Comparison of ENCODE assay signal across 13 cellular contexts in the genomic region with DNA sequence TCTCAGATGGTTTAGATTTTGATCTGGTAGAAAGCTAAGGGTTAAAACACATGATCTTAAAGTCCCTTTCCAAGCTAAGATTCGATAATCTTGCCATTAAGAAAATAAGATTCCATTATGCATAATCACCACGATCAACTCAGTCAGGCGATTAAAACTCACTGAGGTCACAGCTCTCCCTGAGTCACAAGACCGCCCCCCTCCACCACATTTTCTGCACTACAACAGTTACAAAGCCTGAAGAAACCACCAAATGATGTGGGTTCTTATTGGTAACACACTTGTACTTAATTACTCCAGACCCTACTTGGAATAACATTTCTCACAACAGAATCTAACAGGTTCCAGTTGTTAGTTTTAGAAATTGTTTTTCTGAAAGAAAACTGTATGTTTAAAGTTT.
DNase-seq lines count a peak whose midpoint lies in the region; ATAC-seq lines count a peak whose summit lies in the region.
"Had no signal": no experiment of that assay in that cellular context is flagged by ENCODE, and none has a peak within 500 bp of the region (broad histone marks: within the 10 kb centered on the region; RNA-seq: fewer than 3 reads in every experiment).

No MANE protein-coding gene starts in this region.

- no peak overlapping the region for H3K4me3 ChIP-seq in H7 (ENCODE audit: insufficient read depth, low read depth, low read length)
- H3K4me3 ChIP-seq: PC-9, uterus had no signal

- peak; percentile 17 for DNase-seq in activated T-cell treated with anti-CD3 and anti-CD28 coated beads for 24 hours (ENCODE audit: low read depth)
- DNase-seq in activated T-cell treated with anti-CD3 and anti-CD28 coated beads, Interleukin-2, amount 50 U/mL, for 24 hours = no peak
- no peak for DNase-seq in activated CD8-positive, alpha-beta memory T cell treated with anti-CD3 and anti-CD28 coated beads, Interleukin-2, amount 10 ng/mL, durations not matched to agents 7 days and 5 days
- peak; percentile 68 to 74 (median 73) for DNase-seq in immature natural killer cell
- DNase-seq in stimulated activated CD8-positive, alpha-beta memory T cell treated with anti-CD3 and anti-CD28 coated beads, Interleukin-7, amount 100 ng/mL, for 4 hours (ENCODE audit: low read depth in 2 of 2) = peak; percentile 48 to 56
- no peak for DNase-seq in NCI-H1092 treated with DMSO at 0.1 percent for 48 hours (lab: John Stamatoyannopoulos, UW)
- no peak for DNase-seq in H7
- DNase-seq: KG1, NCI-H2171 treated with DMSO at 0.1 percent for 48 hours, occipital lobe, uterus had no signal

- CTCF ChIA-PET in activated CD8-positive, alpha-beta memory T cell treated with anti-CD3 and anti-CD28 coated beads, Interleukin-2, amount 10 ng/mL, durations not matched to agents 7 days and 5 days (lab: Charles Lee) = interaction anchor here (1.0 kb wide), 1 partner anchor 24 kb away, joined by 3 read pairs; no protein-coding TSS in a partner anchor

- H3K27me3 Mint-ChIP-seq in activated T-cell treated with anti-CD3 and anti-CD28 coated beads, Interleukin-2, amount 50 U/mL, for 24 hours = peaks cover 11% of the 10 kb centered on the region
- H3K27me3 Mint-ChIP-seq in activated CD8-positive, alpha-beta memory T cell treated with anti-CD3 and anti-CD28 coated beads, Interleukin-2, amount 10 ng/mL, durations not matched to agents 7 days and 5 days = no peaks in the 10 kb centered on the region
- peaks cover 2 to 7% (median 3%) of the 10 kb centered on the region in 3 donors for H3K27me3 Mint-ChIP-seq in immature natural killer cell (ENCODE audit: low read depth in 3 of 3)

- peak; percentile 51 for ATAC-seq in activated CD8-positive, alpha-beta memory T cell treated with anti-CD3 and anti-CD28 coated beads, Interleukin-2, amount 10 ng/mL, durations not matched to agents 7 days and 5 days
- ATAC-seq in GM18517 (IDR thresholded peaks at IDR 0.05; ENCODE audit: unreplicated experiment) = no peak

- no peak overlapping the region for H3K4me3 Mint-ChIP-seq in activated T-cell treated with anti-CD3 and anti-CD28 coated beads, Interleukin-2, amount 50 U/mL, for 24 hours
- no peak overlapping the region for H3K4me3 Mint-ChIP-seq in activated CD8-positive, alpha-beta memory T cell treated with anti-CD3 and anti-CD28 coated beads, Interleukin-2, amount 10 ng/mL, durations not matched to agents 7 days and 5 days
- H3K4me3 Mint-ChIP-seq in immature natural killer cell = peak overlapping the region; percentile 28 to 66 (median 47)

- H3K27me3 ChIP-seq in H7 (ENCODE audit: control insufficient read depth, insufficient read depth, low read length) = no peaks in the 10 kb centered on the region
- H3K27me3 ChIP-seq: uterus had no signal

- peaks cover 39% of the 10 kb centered on the region for H3K4me1 Mint-ChIP-seq in activated T-cell treated with anti-CD3 and anti-CD28 coated beads, Interleukin-2, amount 50 U/mL, for 24 hours (ENCODE audit: low read depth)
- peaks cover 32% of the 10 kb centered on the region for H3K4me1 Mint-ChIP-seq in activated CD8-positive, alpha-beta memory T cell treated with anti-CD3 and anti-CD28 coated beads, Interleukin-2, amount 10 ng/mL, durations not matched to agents 7 days and 5 days
- peaks cover 50 to 76% of the 10 kb centered on the region in 2 donors for H3K4me1 Mint-ChIP-seq in immature natural killer cell

- no peak overlapping the region for H3K27ac Mint-ChIP-seq in activated T-cell treated with anti-CD3 and anti-CD28 coated beads, Interleukin-2, amount 50 U/mL, for 24 hours
- no peak overlapping the region for H3K27ac Mint-ChIP-seq in activated CD8-positive, alpha-beta memory T cell treated with anti-CD3 and anti-CD28 coated beads, Interleukin-2, amount 10 ng/mL, durations not matched to agents 7 days and 5 days
- peak overlapping the region; percentile 55 to 91 (median 88) for H3K27ac Mint-ChIP-seq in immature natural killer cell

- no peaks in the 10 kb centered on the region for H3K36me3 ChIP-seq in H7 (replicated peaks; ENCODE audit: control insufficient read depth, insufficient read depth, low read length)
- H3K36me3 ChIP-seq: uterus had no signal

- H3K36me3 Mint-ChIP-seq in activated T-cell treated with anti-CD3 and anti-CD28 coated beads, Interleukin-2, amount 50 U/mL, for 24 hours (ENCODE audit: low read depth) = no peaks in the 10 kb centered on the region
- peaks cover 20% of the 10 kb centered on the region for H3K36me3 Mint-ChIP-seq in activated CD8-positive, alpha-beta memory T cell treated with anti-CD3 and anti-CD28 coated beads, Interleukin-2, amount 10 ng/mL, durations not matched to agents 7 days and 5 days
- peaks cover 0 to 9% (median 0%) of the 10 kb centered on the region in 3 donors for H3K36me3 Mint-ChIP-seq in immature natural killer cell

- peaks cover 10% of the 10 kb centered on the region for H3K9me3 Mint-ChIP-seq in activated T-cell treated with anti-CD3 and anti-CD28 coated beads, Interleukin-2, amount 50 U/mL, for 24 hours
- peaks cover 8% of the 10 kb centered on the region for H3K9me3 Mint-ChIP-seq in activated CD8-positive, alpha-beta memory T cell treated with anti-CD3 and anti-CD28 coated beads, Interleukin-2, amount 10 ng/mL, durations not matched to agents 7 days and 5 days (ENCODE audit: low read depth)
- H3K9me3 Mint-ChIP-seq in immature natural killer cell = no peaks in the 10 kb centered on the region

Comparison
In these comparisons a context has a peak if more than half of its experiments do, and no peak if none do; other contexts are left out.
1. DNase-seq: peak in activated T-cell treated with anti-CD3 and anti-CD28 coated beads for 24 hours (single experiment), immature natural killer cell (3 of 3) and stimulated activated CD8-positive, alpha-beta memory T cell treated with anti-CD3 and anti-CD28 coated beads, Interleukin-7, amount 100 ng/mL, for 4 hours (2 of 2); none in activated T-cell treated with anti-CD3 and anti-CD28 coated beads, Interleukin-2, amount 50 U/mL, for 24 hours (single experiment), activated CD8-positive, alpha-beta memory T cell treated with anti-CD3 and anti-CD28 coated beads, Interleukin-2, amount 10 ng/mL, durations not matched to agents 7 days and 5 days (single experiment), NCI-H1092 treated with DMSO at 0.1 percent for 48 hours (single experiment) and H7 (single experiment).
2. H3K27ac Mint-ChIP-seq: peak in immature natural killer cell (6 of 6); none in activated T-cell treated with anti-CD3 and anti-CD28 coated beads, Interleukin-2, amount 50 U/mL, for 24 hours (single experiment) and activated CD8-positive, alpha-beta memory T cell treated with anti-CD3 and anti-CD28 coated beads, Interleukin-2, amount 10 ng/mL, durations not matched to agents 7 days and 5 days (single experiment).
3. H3K4me3 Mint-ChIP-seq: peak in immature natural killer cell (5 of 5); none in activated T-cell treated with anti-CD3 and anti-CD28 coated beads, Interleukin-2, amount 50 U/mL, for 24 hours (single experiment) and activated CD8-positive, alpha-beta memory T cell treated with anti-CD3 and anti-CD28 coated beads, Interleukin-2, amount 10 ng/mL, durations not matched to agents 7 days and 5 days (single experiment).